ENCODE assay signal across 19 cellular contexts in genomic region chr1:246035060-246035531, GRCh38.
DNase-seq lines count a peak whose midpoint lies in the region; ATAC-seq and TF ChIP-seq lines count a peak whose summit lies in the region.
"Had no signal": no experiment of that assay in that cellular context is flagged by ENCODE, and none has a peak within 500 bp of the region (broad histone marks: within the 10 kb centered on the region; RNA-seq: fewer than 3 reads in every experiment).

No MANE protein-coding gene starts in this region.

- H2AFZ ChIP-seq in SK-N-SH (ENCODE audit: low read depth): no peak overlapping the region

- no peaks in the 10 kb centered on the region for H3K36me3 Mint-ChIP-seq in HFFc6 (ENCODE audit: low read depth)
- H3K36me3 Mint-ChIP-seq: CD14-positive monocyte; natural killer cell treated with Interleukin-12 subunit alpha and Interleukin-12 subunit beta and Interleukin-15 and Interleukin-18, amount 100 ng/mL, for 72 hours had no signal

- H3K4me3 ChIP-seq in SK-N-SH (ENCODE audit: low read depth in 2 of 2, low read length in 1 of 2) (peak overlapping the region; percentile 10 to 25; a peak in 1 of 4 replicates), skeletal muscle satellite cell (ENCODE audit: low read length) (peak overlapping the region; percentile 63)
- H3K4me3 ChIP-seq: left lung had no signal

- ATAC-seq in HG03442 (IDR thresholded peaks at IDR 0.05; ENCODE audit: unreplicated experiment): no peak
- ATAC-seq: left lung; natural killer cell treated with Interleukin-12 subunit alpha and Interleukin-12 subunit beta and Interleukin-15 and Interleukin-18, amount 100 ng/mL, for 72 hours; T-helper 17 cell had no signal

- peak overlapping the region; percentile 15; the same call in 1 of the 2 replicates for H3K4me3 Mint-ChIP-seq in HFFc6
- H3K4me3 Mint-ChIP-seq: CD14-positive monocyte; dendritic cell treated with granulocyte-macrophage colony-stimulating factor and Interleukin-4, amounts not matched to agents 40 ng/mL and 50 ng/mL, for 4 days; natural killer cell treated with Interleukin-12 subunit alpha and Interleukin-12 subunit beta and Interleukin-15 and Interleukin-18, amount 100 ng/mL, for 72 hours; T-helper 17 cell had no signal

- peaks cover 12% of the 10 kb centered on the region; the same call in 1 of the 2 replicates for H3K4me1 Mint-ChIP-seq in HFFc6 (ENCODE audit: low read depth)
- H3K4me1 Mint-ChIP-seq: T-helper 17 cell had no signal

- H3K4me1 ChIP-seq in SK-N-SH (ENCODE audit: control insufficient read depth in 1 of 2, insufficient read depth in 2 of 2, low read depth in 1 of 2, low read length in 1 of 2): peaks cover 0 to 21% of the 10 kb centered on the region in 2 experiments; a peak in 2 of 4 replicates
- H3K4me1 ChIP-seq in skeletal muscle satellite cell (ENCODE audit: control insufficient read depth, insufficient read depth, low read length): no peaks in the 10 kb centered on the region
- H3K4me1 ChIP-seq: left lung had no signal

- TF ChIP-seq EP300 in SK-N-SH (IDR thresholded peaks at IDR 0.05; ENCODE audit: borderline replicate concordance in 1 of 2, low read depth in 1 of 2, low read length in 1 of 2): peak in 1 of 2 experiments; percentile 74; a peak in 2 of 4 replicates

- TF ChIP-seq RAD21 in SK-N-SH (IDR thresholded peaks at IDR 0.05; ENCODE audit: low read length): no peak

- H3K9me3 ChIP-seq in SK-N-SH (no peaks in the 10 kb centered on the region), skeletal muscle satellite cell (replicated peaks; ENCODE audit: low read length) (no peaks in the 10 kb centered on the region)
- H3K9me3 ChIP-seq: left lung had no signal

- H3K9ac ChIP-seq in SK-N-SH (no peak overlapping the region), skeletal muscle satellite cell (ENCODE audit: low read depth, low read length) (peak overlapping the region; percentile 4)

- no peaks in the 10 kb centered on the region for H3K36me3 ChIP-seq in SK-N-SH (replicated peaks in 1 of 2; ENCODE audit: control insufficient read depth in 1 of 2, insufficient read depth in 2 of 2, low read length in 1 of 2)
- H3K36me3 ChIP-seq in skeletal muscle satellite cell (ENCODE audit: insufficient read depth, low read length): no peaks in the 10 kb centered on the region
- H3K36me3 ChIP-seq: left lung had no signal

- H3K9me2 ChIP-seq in SK-N-SH: no peaks in the 10 kb centered on the region

- H3K27me3 ChIP-seq in SK-N-SH (ENCODE audit: insufficient read depth): no peaks in the 10 kb centered on the region
- H3K27me3 ChIP-seq in skeletal muscle satellite cell (ENCODE audit: control insufficient read depth, insufficient read depth, low read length): no peaks in the 10 kb centered on the region
- H3K27me3 ChIP-seq: left lung had no signal

- H3K27ac ChIP-seq in SK-N-SH (ENCODE audit: low read depth in 2 of 2, low read length in 1 of 2): peak overlapping the region in 1 of 2 experiments; percentile 74; a peak in 2 of 4 replicates
- H3K27ac ChIP-seq: left lung, RWPE1 had no signal

- H3K9me3 Mint-ChIP-seq in HFFc6: no peaks in the 10 kb centered on the region
- H3K9me3 Mint-ChIP-seq: CD14-positive monocyte; dendritic cell treated with granulocyte-macrophage colony-stimulating factor and Interleukin-4, amounts not matched to agents 40 ng/mL and 50 ng/mL, for 4 days; natural killer cell treated with Interleukin-12 subunit alpha and Interleukin-12 subunit beta and Interleukin-15 and Interleukin-18, amount 100 ng/mL, for 72 hours had no signal

- H3K27ac Mint-ChIP-seq in HFFc6: no peak overlapping the region
- H3K27ac Mint-ChIP-seq: dendritic cell treated with granulocyte-macrophage colony-stimulating factor and Interleukin-4, amounts not matched to agents 40 ng/mL and 50 ng/mL, for 4 days; natural killer cell treated with Interleukin-12 subunit alpha and Interleukin-12 subunit beta and Interleukin-15 and Interleukin-18, amount 100 ng/mL, for 72 hours; T-helper 17 cell had no signal

- H4K20me1 ChIP-seq in SK-N-SH (ENCODE audit: insufficient read depth): no peaks in the 10 kb centered on the region

- TF ChIP-seq CTCF in HFFc6 (IDR thresholded peaks at IDR 0.05): no peak
- no peak for TF ChIP-seq CTCF in SK-N-SH (IDR thresholded peaks at IDR 0.05)

- no peak for DNase-seq in HFFc6
- peak; percentile 53 for DNase-seq in SK-N-SH
- peak; percentile 27 for DNase-seq in fibroblast of peridontal ligament (ENCODE audit: extremely low read depth)
- DNase-seq in kidney tubule cell (ENCODE audit: low spot score): no peak
- DNase-seq in mucosa of gallbladder (ENCODE audit: low spot score): no peak
- DNase-seq: activated CD4-positive, CD25-positive, alpha-beta regulatory T cell treated with anti-CD3 and anti-CD28 coated beads, Interleukin-2, amount 50 U/mL, for 72 hours; activated gamma-delta T cell treated with Interleukin-2 at 50 U/mL for 16 hours; aorta; DMS79 treated with DMSO at 0.1 percent for 48 hours; left lung; NCI-H187; NCI-H748 treated with DMSO at 0.1 percent for 48 hours; T-helper 17 cell had no signal

- H3K4me2 ChIP-seq in SK-N-SH: peak overlapping the region; percentile 49
- H3K4me2 ChIP-seq in skeletal muscle satellite cell (ENCODE audit: low read length): peak overlapping the region; percentile 82

- H3F3A ChIP-seq in SK-N-SH (replicated peaks; ENCODE audit: insufficient read depth): peaks cover 3% of the 10 kb centered on the region

- POLR2A ChIA-PET in SK-N-SH (lab: Yijun Ruan, JAX): no interaction called here

- no peaks in the 10 kb centered on the region for H3K27me3 Mint-ChIP-seq in HFFc6 (ENCODE audit: insufficient read depth)
- H3K27me3 Mint-ChIP-seq: dendritic cell treated with granulocyte-macrophage colony-stimulating factor and Interleukin-4, amounts not matched to agents 40 ng/mL and 50 ng/mL, for 4 days; natural killer cell treated with Interleukin-12 subunit alpha and Interleukin-12 subunit beta and Interleukin-15 and Interleukin-18, amount 100 ng/mL, for 72 hours; T-helper 17 cell had no signal

- CTCF ChIA-PET in SK-N-SH (lab: Yijun Ruan, JAX): interaction anchor here (0.9 to 1.4 kb wide), 2 partner anchors 11 to 57 kb away, joined by 3 read pairs; no protein-coding TSS in a partner anchor

- 38% methylated on average over 9 of the region's 10 CpGs for WGBS in SK-N-SH (ENCODE audit: low lambda C conversion rate)

- H3K79me2 ChIP-seq in SK-N-SH (ENCODE audit: insufficient read depth): no peaks in the 10 kb centered on the region

TF ChIP-seq in SK-N-SH, 30 proteins besides CTCF, POLR2A, EP300 and RAD21:
- TF ChIP-seq TAF1 (IDR thresholded peaks at IDR 0.05; ENCODE audit: borderline replicate concordance, low read depth, low read length) (no peak), FOXJ3 (CRISPR knock-in tag; IDR thresholded peaks at IDR 0.05) (no peak), MXI1 (IDR thresholded peaks at IDR 0.05; ENCODE audit: low read depth, low read length) (peak; percentile 92), GATA2 (CRISPR knock-in tag; IDR thresholded peaks at IDR 0.05) (peak; percentile 79), NRF1 (IDR thresholded peaks at IDR 0.05; ENCODE audit: low read depth, low read length) (no peak), TCF12 (IDR thresholded peaks at IDR 0.05) (0 out of 2 replicates have a peak, but pooled peaks have one; percentile 9), NFIC (IDR thresholded peaks at IDR 0.05; ENCODE audit: borderline replicate concordance) (peak; percentile 40; the same call in 1 of the 2 replicates), CHD2 (IDR thresholded peaks at IDR 0.05; ENCODE audit: low read length, partially characterized antibody) (peak; percentile 41), MAX (IDR thresholded peaks at IDR 0.05; ENCODE audit: low read depth) (peak; percentile 43; the same call in 1 of the 2 replicates)

Comparison
In these comparisons a context has a peak if more than half of its experiments do, and no peak if none do; other contexts are left out.
1. DNase-seq: peak in SK-N-SH (single experiment) and fibroblast of peridontal ligament (single experiment); none in HFFc6 (single experiment), kidney tubule cell (single experiment) and mucosa of gallbladder (single experiment).